15 cellular contexts compared by ENCODE assay signal in the genomic region with DNA sequence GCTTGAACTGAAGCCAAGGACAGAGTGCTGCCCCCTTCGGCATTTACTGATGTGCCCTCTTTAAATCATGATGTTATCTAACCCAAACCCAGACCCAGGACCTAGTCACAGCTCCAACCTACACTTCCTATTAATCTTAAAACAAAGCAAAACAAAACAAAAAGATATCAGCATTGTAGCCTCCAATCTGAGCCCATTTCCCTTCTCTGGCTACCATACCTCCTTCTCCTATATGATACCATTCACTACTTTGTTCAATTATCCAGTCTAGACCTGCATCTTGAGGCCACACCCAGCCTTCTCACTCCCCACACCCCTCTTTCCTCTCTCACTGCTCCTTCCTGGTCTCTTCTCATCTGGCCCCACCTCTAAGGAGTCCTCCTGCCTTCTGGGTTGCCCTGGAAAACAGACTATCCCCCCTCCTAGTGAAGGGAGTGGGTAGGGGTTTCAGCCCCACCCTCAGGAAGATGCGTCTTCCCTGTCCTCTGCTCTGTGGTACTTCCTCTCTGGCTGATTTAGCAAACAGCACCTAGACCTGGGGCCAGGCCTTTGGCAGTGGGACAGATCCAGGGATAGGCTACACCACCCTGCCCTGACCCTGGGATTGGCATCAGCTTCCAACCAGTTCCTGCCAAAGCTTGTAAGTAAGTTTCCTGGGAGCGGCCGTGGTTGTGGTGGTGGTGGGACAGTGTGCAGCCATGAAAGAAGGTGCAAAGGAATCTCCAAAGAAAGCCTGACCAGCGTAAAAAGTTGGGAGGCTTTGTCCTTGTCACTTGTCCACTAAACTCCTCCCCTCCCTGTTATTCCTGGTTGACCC. TPM values are rescaled to one million over a fixed set of nuclear protein-coding genes. Genes with fewer than 3 reads are reported as not detected.
DNase-seq lines count a peak whose midpoint lies in the region; ATAC-seq and TF ChIP-seq lines count a peak whose summit lies in the region.
"Had no signal": no experiment of that assay in that cellular context is flagged by ENCODE, and none has a peak within 500 bp of the region (broad histone marks: within the 10 kb centered on the region; RNA-seq: fewer than 3 reads in every experiment).

No MANE protein-coding gene starts in this region.

- no peaks in the 10 kb centered on the region for H3K36me3 ChIP-seq in CD8-positive, alpha-beta memory T cell (ENCODE audit: insufficient read depth, low read length)
- H3K36me3 ChIP-seq in RWPE2 (ENCODE audit: low read depth): no peaks in the 10 kb centered on the region
- H3K36me3 ChIP-seq in parathyroid adenoma (ENCODE audit: control insufficient read depth, insufficient read depth, low read length): no peaks in the 10 kb centered on the region
- H3K36me3 ChIP-seq: right atrium auricular region had no signal

- H2AFZ ChIP-seq in parathyroid adenoma: no peak overlapping the region

- H3K9me3 Mint-ChIP-seq in CD8-positive, alpha-beta memory T cell: no peaks in the 10 kb centered on the region
- no peaks in the 10 kb centered on the region for H3K9me3 Mint-ChIP-seq in stimulated activated naive CD8-positive, alpha-beta T cell treated with anti-CD3 and anti-CD28 coated beads, Interleukin-15, amount 100 ng/mL, for 72 hours
- H3K9me3 Mint-ChIP-seq: nephron, WTC11 had no signal

- no peaks in the 10 kb centered on the region for H3K79me2 ChIP-seq in parathyroid adenoma

- DNase-seq in CD8-positive, alpha-beta memory T cell: no peak
- DNase-seq in RWPE2 (ENCODE audit: low spot score) (no peak), epithelial cell of esophagus (ENCODE audit: low read depth) (peak; percentile 52), cerebellar cortex (ENCODE audit: low spot score) (no peak), RPMI8226 (no peak)
- no peak for DNase-seq in stimulated activated naive CD8-positive, alpha-beta T cell treated with anti-CD3 and anti-CD28 coated beads, Interleukin-15, amount 100 ng/mL, for 72 hours
- DNase-seq: activated T-cell treated with anti-CD3 and anti-CD28 coated beads for 4 hours; effector memory CD4-positive, alpha-beta T cell; NCI-H1092 treated with DMSO at 0.1 percent for 48 hours; stimulated activated CD4-positive, alpha-beta T cell treated with anti-CD3 and anti-CD28 coated beads, Interleukin-2, amount 100 ng/mL, for 48 hours had no signal

- no peak overlapping the region for H3K9ac ChIP-seq in parathyroid adenoma

- no peaks in the 10 kb centered on the region for H3K9me3 ChIP-seq in CD8-positive, alpha-beta memory T cell (ENCODE audit: low read length)
- H3K9me3 ChIP-seq in RWPE2 (ENCODE audit: severe bottlenecking): no peaks in the 10 kb centered on the region
- no peaks in the 10 kb centered on the region for H3K9me3 ChIP-seq in parathyroid adenoma (ENCODE audit: control insufficient read depth, low read length)
- H3K9me3 ChIP-seq: right atrium auricular region had no signal

- peak overlapping the region in 6 of 7 donors; percentile 65 to 89 (median 86) for H3K4me3 Mint-ChIP-seq in CD8-positive, alpha-beta memory T cell
- H3K4me3 Mint-ChIP-seq in stimulated activated naive CD8-positive, alpha-beta T cell treated with anti-CD3 and anti-CD28 coated beads, Interleukin-15, amount 100 ng/mL, for 72 hours: no peak overlapping the region
- H3K4me3 Mint-ChIP-seq: nephron, WTC11 had no signal

- no peak overlapping the region for H3K27ac ChIP-seq in CD8-positive, alpha-beta memory T cell (ENCODE audit: low read depth, low read length)
- H3K27ac ChIP-seq in RWPE2 (ENCODE audit: poor library complexity, severe bottlenecking): peak overlapping the region; percentile 2
- peak overlapping the region; percentile 47 for H3K27ac ChIP-seq in parathyroid adenoma
- H3K27ac ChIP-seq: SK-N-MC had no signal

- H3K27me3 Mint-ChIP-seq in CD8-positive, alpha-beta memory T cell: peaks cover 0 to 2% of the 10 kb centered on the region in 2 donors
- peaks cover 8% of the 10 kb centered on the region for H3K27me3 Mint-ChIP-seq in stimulated activated naive CD8-positive, alpha-beta T cell treated with anti-CD3 and anti-CD28 coated beads, Interleukin-15, amount 100 ng/mL, for 72 hours

- H3K4me2 ChIP-seq in parathyroid adenoma (ENCODE audit: low read length): no peak overlapping the region

- peaks cover 51% of the 10 kb centered on the region for H3K4me1 ChIP-seq in CD8-positive, alpha-beta memory T cell (ENCODE audit: insufficient read depth, low read length)
- H3K4me1 ChIP-seq in RWPE2 (ENCODE audit: insufficient read depth, poor library complexity, severe bottlenecking) (peaks cover 30% of the 10 kb centered on the region), parathyroid adenoma (peaks cover 7% of the 10 kb centered on the region)

- H3K27ac Mint-ChIP-seq in CD8-positive, alpha-beta memory T cell: peak overlapping the region; percentile 89 to 99 (median 93)
- H3K27ac Mint-ChIP-seq in stimulated activated naive CD8-positive, alpha-beta T cell treated with anti-CD3 and anti-CD28 coated beads, Interleukin-15, amount 100 ng/mL, for 72 hours: peak overlapping the region in 1 of 2 donors; percentile 4
- H3K27ac Mint-ChIP-seq: WTC11 had no signal

- H3K4me3 ChIP-seq in CD8-positive, alpha-beta memory T cell (ENCODE audit: low read length): peak overlapping the region; percentile 33
- H3K4me3 ChIP-seq in RWPE2 (ENCODE audit: severe bottlenecking) (no peak overlapping the region), epithelial cell of esophagus (ENCODE audit: low read length) (no peak overlapping the region), parathyroid adenoma (ENCODE audit: low read depth, low read length) (no peak overlapping the region)
- H3K4me3 ChIP-seq: right atrium auricular region, SK-N-MC had no signal

- POLR2A ChIA-PET in CD8-positive, alpha-beta memory T cell (lab: Charles Lee): interaction anchor here (1.0 to 1.7 kb wide), 2 partner anchors 14 to 128 kb away, joined by 3 to 5 read pairs; a partner anchor contains a TSS

- H3K27me3 ChIP-seq in CD8-positive, alpha-beta memory T cell (ENCODE audit: insufficient read depth, low read length, poor library complexity, severe bottlenecking): no peaks in the 10 kb centered on the region
- no peaks in the 10 kb centered on the region for H3K27me3 ChIP-seq in RWPE2 (ENCODE audit: insufficient read depth, poor library complexity, severe bottlenecking)
- no peaks in the 10 kb centered on the region for H3K27me3 ChIP-seq in parathyroid adenoma (ENCODE audit: control insufficient read depth, insufficient read depth, low read length)
- H3K27me3 ChIP-seq: right atrium auricular region had no signal

- no peak for TF ChIP-seq CTCF in RWPE2 (IDR thresholded peaks at IDR 0.05; ENCODE audit: poor library complexity, severe bottlenecking)
- TF ChIP-seq CTCF in epithelial cell of esophagus (IDR thresholded peaks at IDR 0.05; ENCODE audit: insufficient read depth, low read depth, low read length, missing control alignments): no peak
- TF ChIP-seq CTCF in parathyroid adenoma (IDR thresholded peaks at IDR 0.05): no peak

- peaks cover 55 to 61% (median 57%) of the 10 kb centered on the region in 3 donors for H3K4me1 Mint-ChIP-seq in CD8-positive, alpha-beta memory T cell
- peaks cover 77% of the 10 kb centered on the region for H3K4me1 Mint-ChIP-seq in stimulated activated naive CD8-positive, alpha-beta T cell treated with anti-CD3 and anti-CD28 coated beads, Interleukin-15, amount 100 ng/mL, for 72 hours
- H3K4me1 Mint-ChIP-seq: nephron had no signal

- CTCF ChIA-PET in CD8-positive, alpha-beta memory T cell (lab: Charles Lee): interaction anchor here (17.7 kb wide), 1 partner anchor 14 kb away, joined by 265 read pairs; a partner anchor contains a TSS

- peaks cover 0 to 2% (median 2%) of the 10 kb centered on the region in 3 donors for H3K36me3 Mint-ChIP-seq in CD8-positive, alpha-beta memory T cell
- H3K36me3 Mint-ChIP-seq: WTC11 had no signal

- ATAC-seq in RWPE2 (ENCODE audit: low read depth): no peak
- ATAC-seq in stimulated activated naive CD8-positive, alpha-beta T cell treated with anti-CD3 and anti-CD28 coated beads, Interleukin-15, amount 100 ng/mL, for 72 hours: no peak
- ATAC-seq: WTC11 had no signal

RNA-seq across cellular contexts. Expression of a gene that starts 3.3 kb away (rescaled TPM):
- total RNA-seq in CD8-positive, alpha-beta memory T cell: 10 to 100 TPM in 1 of 2 experiments, 1 to 10 TPM in 1; 9.8 to 12.3 TPM
- 10.3 TPM for polyA plus RNA-seq in CD8-positive, alpha-beta memory T cell

RNA-seq across cellular contexts. Expression of a gene that starts 4.6 kb away (rescaled TPM):
- 1 to 10 TPM; 8.3 to 8.7 TPM for total RNA-seq in CD8-positive, alpha-beta memory T cell
- 2.6 TPM for polyA plus RNA-seq in CD8-positive, alpha-beta memory T cell

RNA-seq across cellular contexts. Expression of a gene that starts 6.8 kb away (rescaled TPM):
- 10 to 100 TPM; 12.4 to 12.7 TPM for total RNA-seq in CD8-positive, alpha-beta memory T cell
- 27.5 TPM for polyA plus RNA-seq in CD8-positive, alpha-beta memory T cell

RNA-seq across cellular contexts. Expression of a gene that starts 14.9 kb away (rescaled TPM):
- 10 to 100 TPM; 44.1 to 47.1 TPM for total RNA-seq in CD8-positive, alpha-beta memory T cell
- 2.1 TPM for polyA plus RNA-seq in CD8-positive, alpha-beta memory T cell

RNA-seq across cellular contexts. Expression of a gene that starts 15.0 kb away (rescaled TPM):
- 1 to 10 TPM; 9.3 to 9.8 TPM for total RNA-seq in CD8-positive, alpha-beta memory T cell
- polyA plus RNA-seq in CD8-positive, alpha-beta memory T cell: 34.8 TPM

Comparison
In these comparisons a context has a peak if more than half of its experiments do, and no peak if none do; other contexts are left out.
1. H3K4me3 Mint-ChIP-seq: peak in CD8-positive, alpha-beta memory T cell (6 of 7); none in stimulated activated naive CD8-positive, alpha-beta T cell treated with anti-CD3 and anti-CD28 coated beads, Interleukin-15, amount 100 ng/mL, for 72 hours (0 of 2).